In the genomic region with DNA sequence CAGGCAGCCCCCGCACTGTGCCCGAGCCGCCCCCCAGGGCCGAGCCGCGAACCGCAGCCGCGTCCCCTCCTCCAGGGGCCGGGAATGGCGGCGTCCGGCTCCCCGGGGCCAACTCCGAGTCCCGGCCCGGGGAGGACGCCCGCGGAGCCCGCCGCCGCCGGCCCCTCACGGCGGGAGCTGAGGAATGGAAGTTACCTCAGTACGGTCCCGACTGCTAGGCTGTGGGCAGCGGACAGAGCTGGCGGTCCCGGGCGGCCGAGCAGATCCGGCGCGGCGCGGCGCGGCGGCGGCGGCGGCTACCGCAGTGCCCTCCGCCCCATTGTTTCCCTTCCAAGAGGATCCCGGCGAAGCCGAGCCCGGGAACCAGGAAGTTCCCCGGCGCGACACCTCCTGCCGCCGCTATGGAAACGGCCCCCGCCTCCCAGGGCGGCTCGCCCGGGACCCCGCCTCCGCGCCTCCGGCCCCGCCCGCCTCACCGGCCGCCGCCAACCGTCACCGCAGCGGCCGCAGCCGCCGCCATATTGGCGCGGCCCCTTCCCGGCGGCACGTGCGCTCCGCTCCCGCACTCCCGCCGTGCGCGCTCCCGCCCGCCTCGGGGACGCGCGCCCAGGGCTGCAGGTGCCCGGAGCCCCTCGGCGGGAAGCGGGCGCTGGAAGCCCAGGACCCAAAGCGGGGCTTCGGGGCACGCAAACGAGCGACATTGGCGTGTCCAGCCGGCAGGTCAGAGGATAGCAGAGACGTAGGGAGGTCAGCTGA, we compare ENCODE assay signal across 8 cellular contexts. TPM values are rescaled to one million over a fixed set of nuclear protein-coding genes. Genes with fewer than 3 reads are reported as not detected.
DNase-seq lines count a peak whose midpoint lies in the region; ATAC-seq and TF ChIP-seq lines count a peak whose summit lies in the region.

A gene (minus strand): TSS at position 403 of the 756 bp plus-strand sequence. CDS start 14,016 bp downstream, outside the sequence.

- TF ChIP-seq POLR2A in erythroblast (IDR thresholded peaks at IDR 0.05; ENCODE audit: low read length): peak; percentile 80

- peak within 1 kb of the TSS; percentile 83 for H3K4me3 Mint-ChIP-seq in activated T-cell treated with anti-CD3 and anti-CD28 coated beads, Interleukin-2, amount 50 U/mL, for 24 hours

- peak within 1 kb of the TSS; percentile 88 for H3K27ac Mint-ChIP-seq in activated T-cell treated with anti-CD3 and anti-CD28 coated beads, Interleukin-2, amount 50 U/mL, for 24 hours

- H3K36me3 Mint-ChIP-seq in activated T-cell treated with anti-CD3 and anti-CD28 coated beads, Interleukin-2, amount 50 U/mL, for 24 hours (ENCODE audit: low read depth): no peaks in the 10 kb centered on the region

- H3K27me3 Mint-ChIP-seq in activated T-cell treated with anti-CD3 and anti-CD28 coated beads, Interleukin-2, amount 50 U/mL, for 24 hours: peaks cover 13% of the 10 kb centered on the region

- H3K9me3 Mint-ChIP-seq in activated T-cell treated with anti-CD3 and anti-CD28 coated beads, Interleukin-2, amount 50 U/mL, for 24 hours: peaks cover 4% of the 10 kb centered on the region

- peaks cover 40% of the 10 kb centered on the region for H3K4me1 Mint-ChIP-seq in activated T-cell treated with anti-CD3 and anti-CD28 coated beads, Interleukin-2, amount 50 U/mL, for 24 hours (ENCODE audit: low read depth)

- ATAC-seq in GM19324 (IDR thresholded peaks at IDR 0.05; ENCODE audit: low FRiP score, unreplicated experiment) (peak; percentile 87), HG03469 (IDR thresholded peaks at IDR 0.05; ENCODE audit: unreplicated experiment) (peak; percentile 40)

- DNase-seq in CD1c-positive myeloid dendritic cell (ENCODE audit: extremely low spot score) (peak; percentile 94), NOMO-1 treated with dmso at 0.1 percent for 144 hours (lab: John Stamatoyannopoulos, UW; ENCODE audit: unreplicated experiment) (peak; percentile 39), erythroblast (lab: John Stamatoyannopoulos, UW) (peak; percentile 86 to 94), mucosa of gallbladder (ENCODE audit: low spot score) (peak; percentile 91)
- peak; percentile 78 for DNase-seq in activated T-cell treated with anti-CD3 and anti-CD28 coated beads, Interleukin-2, amount 50 U/mL, for 24 hours
- peak; percentile 70 for DNase-seq in stimulated activated CD8-positive, alpha-beta memory T cell treated with anti-CD3 and anti-CD28 coated beads, Interleukin-4, amount 100 ng/mL, for 48 hours

RNA-seq across cellular contexts. Expression of the gene that starts here (rescaled TPM):
- total RNA-seq in mucosa of gallbladder: 14.6 TPM

Comparison
In these comparisons a context has a peak if more than half of its experiments do, and no peak if none do; other contexts are left out.
1. Peak in every context shown above with its lines: DNase-seq and ATAC-seq.
2. DNase-seq: peak in every context shown above with its lines; median percentile 94 in CD1c-positive myeloid dendritic cell; 91 in mucosa of gallbladder; 90 in erythroblast; 78 in activated T-cell treated with anti-CD3 and anti-CD28 coated beads, Interleukin-2, amount 50 U/mL, for 24 hours; 70 in stimulated activated CD8-positive, alpha-beta memory T cell treated with anti-CD3 and anti-CD28 coated beads, Interleukin-4, amount 100 ng/mL, for 48 hours; 39 in NOMO-1 treated with dmso at 0.1 percent for 144 hours.